7 cellular contexts compared by ENCODE assay signal in the genomic region with DNA sequence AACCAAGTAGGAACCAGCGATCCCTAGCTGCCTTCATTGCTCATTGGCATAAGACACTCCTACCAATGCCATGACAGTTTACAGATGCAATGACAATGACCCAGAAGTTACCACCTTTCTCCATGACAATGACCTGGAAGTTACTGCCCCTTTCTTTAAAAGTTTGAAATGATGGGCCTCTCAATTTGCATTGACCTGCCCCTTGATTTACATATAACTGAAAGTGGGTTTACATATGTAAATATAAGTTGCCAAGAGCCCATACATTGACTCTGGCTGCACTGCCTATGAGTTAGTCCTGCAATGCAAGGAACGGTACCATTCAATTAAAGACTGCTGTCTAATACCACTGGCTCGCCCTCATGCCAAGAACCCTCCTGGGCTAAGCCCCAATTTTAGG.
"Had no signal": no experiment of that assay in that cellular context is flagged by ENCODE, and none has a peak within 500 bp of the region (broad histone marks: within the 10 kb centered on the region; RNA-seq: fewer than 3 reads in every experiment).

No MANE protein-coding gene starts in this region.

- H3K36me3 Mint-ChIP-seq: IgD-negative memory B cell had no signal

- H3K27ac Mint-ChIP-seq: H9, IgD-negative memory B cell had no signal

- H3K9me3 Mint-ChIP-seq: IgD-negative memory B cell had no signal

- H3K4me1 Mint-ChIP-seq: IgD-negative memory B cell had no signal

- ATAC-seq: HepG2 had no signal

- H3K27ac ChIP-seq: GM23248, HL-60 had no signal

- H3K4me3 Mint-ChIP-seq: H9, IgD-negative memory B cell had no signal

- H3K27me3 Mint-ChIP-seq: IgD-negative memory B cell had no signal

- DNase-seq: GM23248, H9, HCEC 1CT, KBM-7 had no signal

- H2AFZ ChIP-seq: GM23248 had no signal

- H3K4me3 ChIP-seq: GM23248 had no signal
